13 cellular contexts compared by ENCODE assay signal in genomic region chr2:187554704-187555082, GRCh38. TPM values are rescaled to one million over a fixed set of nuclear protein-coding genes. Genes with fewer than 3 reads are reported as not detected.
DNase-seq lines count a peak whose midpoint lies in the region; ATAC-seq and TF ChIP-seq lines count a peak whose summit lies in the region.
"Had no signal": no experiment of that assay in that cellular context is flagged by ENCODE, and none has a peak within 500 bp of the region (broad histone marks: within the 10 kb centered on the region; RNA-seq: fewer than 3 reads in every experiment).

No MANE protein-coding gene starts in this region.

- H3K9me3 Mint-ChIP-seq in Caco-2 (ENCODE audit: unreplicated experiment) = no peaks in the 10 kb centered on the region
- H3K9me3 Mint-ChIP-seq in stimulated activated memory B cell treated with anti-CD40 and anti-IgM and Interleukin-4, amounts not matched to agents 10 μg/mL and 1 μg/mL and 100 μg/mL, for 72 hours = no peaks in the 10 kb centered on the region
- H3K9me3 Mint-ChIP-seq: stimulated activated naive B cell treated with anti-CD40 and anti-IgM and Interleukin-4, amounts not matched to agents 10 μg/mL and 1 μg/mL and 100 μg/mL, for 72 hours had no signal

- BruUV-seq in Caco-2 (replicated peaks; lab: Mats Ljungman, UMichigan) = no TSS peak

- TF ChIP-seq CTCF in Caco-2 (IDR thresholded peaks at IDR 0.05; ENCODE audit: insufficient read depth in 1 of 2, low read depth in 1 of 2, low read length in 1 of 2, severe bottlenecking in 1 of 2, unreplicated experiment in 1 of 2) = no peak
- no peak for TF ChIP-seq CTCF in fibroblast of the aortic adventitia (IDR thresholded peaks at IDR 0.05; ENCODE audit: insufficient read depth, low read length)
- no peak for TF ChIP-seq CTCF in gastrocnemius medialis (IDR thresholded peaks at IDR 0.05 in 4 of 5, conservative IDR thresholded peaks at IDR 0.05 in 1 of 5)

- H3K4me1 Mint-ChIP-seq in Caco-2 (ENCODE audit: low read depth, unreplicated experiment) = peaks cover 15% of the 10 kb centered on the region
- H3K4me1 Mint-ChIP-seq in stimulated activated memory B cell treated with anti-CD40 and anti-IgM and Interleukin-4, amounts not matched to agents 10 μg/mL and 1 μg/mL and 100 μg/mL, for 72 hours = no peaks in the 10 kb centered on the region

- H3K36me3 ChIP-seq in Caco-2 (ENCODE audit: control insufficient read depth, insufficient read depth, low read length) = no peaks in the 10 kb centered on the region
- peaks cover 9% of the 10 kb centered on the region; the same call in 1 of the 2 replicates for H3K36me3 ChIP-seq in SJSA1
- H3K36me3 ChIP-seq in gastrocnemius medialis = no peaks in the 10 kb centered on the region

- CTCF ChIA-PET in Caco-2 (lab: Charles Lee) = no interaction called here

- H3K4me3 ChIP-seq in Caco-2 (ENCODE audit: low read depth, low read length) (no peak overlapping the region), SJSA1 (peak overlapping the region; percentile 50), fibroblast of the aortic adventitia (ENCODE audit: low read depth, low read length) (peak overlapping the region; percentile 75), gastrocnemius medialis (peak overlapping the region; percentile 51 to 73 (median 60))

- no peak for ATAC-seq in gastrocnemius medialis
- ATAC-seq in stimulated activated memory B cell treated with anti-CD40 and anti-IgM and Interleukin-4, amounts not matched to agents 10 μg/mL and 1 μg/mL and 100 μg/mL, for 72 hours = no peak
- ATAC-seq: stimulated activated naive B cell treated with anti-CD40 and anti-IgM and Interleukin-4, amounts not matched to agents 10 μg/mL and 1 μg/mL and 100 μg/mL, for 72 hours had no signal

- no peaks in the 10 kb centered on the region for H3K27me3 Mint-ChIP-seq in Caco-2 (ENCODE audit: insufficient read depth, unreplicated experiment)
- H3K27me3 Mint-ChIP-seq in stimulated activated memory B cell treated with anti-CD40 and anti-IgM and Interleukin-4, amounts not matched to agents 10 μg/mL and 1 μg/mL and 100 μg/mL, for 72 hours = no peaks in the 10 kb centered on the region
- H3K27me3 Mint-ChIP-seq: stimulated activated naive B cell treated with anti-CD40 and anti-IgM and Interleukin-4, amounts not matched to agents 10 μg/mL and 1 μg/mL and 100 μg/mL, for 72 hours had no signal

- H3K4me1 ChIP-seq in Caco-2 = 0 out of 2 replicates have a peak, but pooled peaks cover 8% of the 10 kb centered on the region
- peaks cover 21% of the 10 kb centered on the region for H3K4me1 ChIP-seq in SJSA1 (replicated peaks)
- H3K4me1 ChIP-seq in gastrocnemius medialis = no peaks in the 10 kb centered on the region

- H3K4me3 Mint-ChIP-seq in Caco-2 (ENCODE audit: unreplicated experiment) = peak overlapping the region; percentile 63
- H3K4me3 Mint-ChIP-seq in stimulated activated memory B cell treated with anti-CD40 and anti-IgM and Interleukin-4, amounts not matched to agents 10 μg/mL and 1 μg/mL and 100 μg/mL, for 72 hours = no peak overlapping the region

- no peak for DNase-seq in Caco-2
- no peak for DNase-seq in SJSA1 (ENCODE audit: low read depth in 1 of 2, low spot score in 2 of 2)
- DNase-seq in fibroblast of the aortic adventitia (ENCODE audit: low read depth) = no peak
- no peak for DNase-seq in gastrocnemius medialis
- DNase-seq in NCI-H1417 treated with DMSO at 0.1 percent for 48 hours (lab: John Stamatoyannopoulos, UW) = no peak
- no peak for DNase-seq in RKO (ENCODE audit: low spot score)
- DNase-seq in stimulated activated CD4-positive, alpha-beta T cell treated with anti-CD3 and anti-CD28 coated beads, Interleukin-4, amount 100 ng/mL, for 1 hour = no peak
- DNase-seq: activated CD4-positive, alpha-beta T cell treated with anti-CD3 and anti-CD28 coated beads for 4 hours; activated gamma-delta T cell; CD4-positive, alpha-beta memory T cell; NCI-H345; stimulated activated naive B cell treated with anti-CD40 and anti-IgM and Interleukin-4, amounts not matched to agents 10 μg/mL and 1 μg/mL and 100 μg/mL, for 72 hours had no signal

- intact Hi-C loops in Caco-2 (cut with micrococcal nuclease; ENCODE audit: unreplicated experiment) = no loop called here
- intact Hi-C loops in gastrocnemius medialis (cut with DNase I; ENCODE audit: low total_unique reads) = no loop called here

- H3K27ac Mint-ChIP-seq in Caco-2 (ENCODE audit: unreplicated experiment) = peak overlapping the region; percentile 69
- H3K27ac Mint-ChIP-seq in stimulated activated memory B cell treated with anti-CD40 and anti-IgM and Interleukin-4, amounts not matched to agents 10 μg/mL and 1 μg/mL and 100 μg/mL, for 72 hours = no peak overlapping the region
- H3K27ac Mint-ChIP-seq: CD4-positive, alpha-beta memory T cell; stimulated activated naive B cell treated with anti-CD40 and anti-IgM and Interleukin-4, amounts not matched to agents 10 μg/mL and 1 μg/mL and 100 μg/mL, for 72 hours had no signal

- in situ Hi-C loops in gastrocnemius medialis (cut with MboI; ENCODE audit: low sequenced_read_pairs in 4 of 4) = no loop called here

- POLR2A ChIA-PET in Caco-2 (lab: Charles Lee) = no interaction called here

- H3K27me3 ChIP-seq in Caco-2 (replicated peaks; ENCODE audit: control insufficient read depth, insufficient read depth, low read length) (no peaks in the 10 kb centered on the region), SJSA1 (replicated peaks) (no peaks in the 10 kb centered on the region), gastrocnemius medialis (no peaks in the 10 kb centered on the region)

- H3K9me3 ChIP-seq in Caco-2 (no peaks in the 10 kb centered on the region), SJSA1 (replicated peaks) (no peaks in the 10 kb centered on the region), gastrocnemius medialis (no peaks in the 10 kb centered on the region)

- no peaks in the 10 kb centered on the region for H3K36me3 Mint-ChIP-seq in Caco-2 (ENCODE audit: insufficient read depth, unreplicated experiment)
- no peaks in the 10 kb centered on the region for H3K36me3 Mint-ChIP-seq in stimulated activated memory B cell treated with anti-CD40 and anti-IgM and Interleukin-4, amounts not matched to agents 10 μg/mL and 1 μg/mL and 100 μg/mL, for 72 hours
- H3K36me3 Mint-ChIP-seq: CD4-positive, alpha-beta memory T cell; stimulated activated naive B cell treated with anti-CD40 and anti-IgM and Interleukin-4, amounts not matched to agents 10 μg/mL and 1 μg/mL and 100 μg/mL, for 72 hours had no signal

- H3K27ac ChIP-seq in SJSA1 = peak overlapping the region; percentile 98
- peak overlapping the region; percentile 71 to 85 (median 78) for H3K27ac ChIP-seq in gastrocnemius medialis

- TF ChIP-seq POLR2A in gastrocnemius medialis (IDR thresholded peaks at IDR 0.05) = no peak

RNA-seq across cellular contexts. Expression of gene TFPI, which starts 0.5 kb away (rescaled TPM):
- total RNA-seq in Caco-2 (2022) (31.0 and 40.2 TPM in 2 replicates), fibroblast of the aortic adventitia (ENCODE audit: low replicate concordance) (72.5 and 596 TPM in 2 replicates), gastrocnemius medialis (10 to 100 TPM; 30.7 to 91.5 (median 54.7) TPM)
- total RNA-seq in SJSA1 (2014; rRNA removed; shearing (Covaris generic)) = 82.1 and 133 TPM in 2 replicates
- total RNA-seq: CD4-positive, alpha-beta memory T cell had no signal
